Comparison of ENCODE assay signal across 1 cellular context in genomic region chr16:67215690-67216089, GRCh38.
TF ChIP-seq lines count a peak whose summit lies in the region.

No MANE protein-coding gene starts in this region.

TF ChIP-seq in WTC11, 78 proteins besides CTCF, POLR2A, EP300 and RAD21 (continued from another document):
- no peak for TF ChIP-seq ZNF532 (CRISPR knock-in tag; IDR thresholded peaks at IDR 0.05; ENCODE audit: borderline replicate concordance)
- no peak for TF ChIP-seq ATF6 (CRISPR knock-in tag; IDR thresholded peaks at IDR 0.05)
- TF ChIP-seq ERG (CRISPR knock-in tag; IDR thresholded peaks at IDR 0.05): no peak
- no peak for TF ChIP-seq ZNF317 (CRISPR knock-in tag; IDR thresholded peaks at IDR 0.05; ENCODE audit: borderline replicate concordance, low read depth)
